13 cellular contexts compared by ENCODE assay signal in genomic region chr2:74031203-74031602, GRCh38. TPM values are rescaled to one million over a fixed set of nuclear protein-coding genes. Genes with fewer than 3 reads are reported as not detected.
A peak's percentile ranks its signal among the peaks of the same experiment; 100 is the strongest.
DNase-seq lines count a peak whose midpoint lies in the region; ATAC-seq and TF ChIP-seq lines count a peak whose summit lies in the region.
"Had no signal": no experiment of that assay in that cellular context is flagged by ENCODE, and none has a peak within 500 bp of the region (broad histone marks: within the 10 kb centered on the region; RNA-seq: fewer than 3 reads in every experiment).

No MANE protein-coding gene starts in this region.

- peaks cover 16% of the 10 kb centered on the region for H3K4me1 ChIP-seq in MM.1S (ENCODE audit: low read length)

- no peak for TF ChIP-seq CTCF in MM.1S (IDR thresholded peaks at IDR 0.05; ENCODE audit: low read length)
- TF ChIP-seq CTCF in neural crest cell (conservative IDR thresholded peaks at IDR 0.05): no peak

- peak overlapping the region; percentile 85 for H3K4me3 Mint-ChIP-seq in T-helper 2 cell treated with Interferon-gamma antibody and Interleukin-4, amounts not matched to agents 5 μg/mL and 100 μg/mL, for 36 hours
- peak overlapping the region; percentile 45 for H3K4me3 Mint-ChIP-seq in activated T-helper 1 cell treated with anti-CD3 and anti-CD28 coated beads, Interleukin-12 subunit alpha, Interleukin-12 subunit beta, Interleukin-2, Interleukin-4 antibody, amounts not matched to agents 30 ng/mL and 10 ng/mL and 1 ng/mL, durations not matched to agents 14 hours and 24 hours and 36 hours
- H3K4me3 Mint-ChIP-seq in neural crest cell: no peak overlapping the region

- peaks cover 4% of the 10 kb centered on the region for H3K9me3 Mint-ChIP-seq in T-helper 2 cell treated with Interferon-gamma antibody and Interleukin-4, amounts not matched to agents 5 μg/mL and 100 μg/mL, for 36 hours
- peaks cover 4% of the 10 kb centered on the region for H3K9me3 Mint-ChIP-seq in activated T-helper 1 cell treated with anti-CD3 and anti-CD28 coated beads, Interleukin-12 subunit alpha, Interleukin-12 subunit beta, Interleukin-2, Interleukin-4 antibody, amounts not matched to agents 30 ng/mL and 10 ng/mL and 1 ng/mL, durations not matched to agents 14 hours and 24 hours and 36 hours
- H3K9me3 Mint-ChIP-seq in neural crest cell: no peaks in the 10 kb centered on the region

- no peak overlapping the region for H2AFZ ChIP-seq in MM.1S (ENCODE audit: low read length)

- H4K20me1 ChIP-seq in MM.1S (ENCODE audit: insufficient read depth, low read length): no peaks in the 10 kb centered on the region

- peak overlapping the region; percentile 53; the same call in 1 of the 2 replicates for H3K4me3 ChIP-seq in MM.1S (ENCODE audit: low read length)
- H3K4me3 ChIP-seq: thyroid gland had no signal

- no peaks in the 10 kb centered on the region for H3K27me3 Mint-ChIP-seq in T-helper 2 cell treated with Interferon-gamma antibody and Interleukin-4, amounts not matched to agents 5 μg/mL and 100 μg/mL, for 36 hours (ENCODE audit: low read depth)
- no peaks in the 10 kb centered on the region for H3K27me3 Mint-ChIP-seq in activated T-helper 1 cell treated with anti-CD3 and anti-CD28 coated beads, Interleukin-12 subunit alpha, Interleukin-12 subunit beta, Interleukin-2, Interleukin-4 antibody, amounts not matched to agents 30 ng/mL and 10 ng/mL and 1 ng/mL, durations not matched to agents 14 hours and 24 hours and 36 hours (ENCODE audit: insufficient read depth)
- no peaks in the 10 kb centered on the region for H3K27me3 Mint-ChIP-seq in neural crest cell (ENCODE audit: low read depth)

- peaks cover 15% of the 10 kb centered on the region for H3K36me3 Mint-ChIP-seq in T-helper 2 cell treated with Interferon-gamma antibody and Interleukin-4, amounts not matched to agents 5 μg/mL and 100 μg/mL, for 36 hours (ENCODE audit: low read depth)
- H3K36me3 Mint-ChIP-seq in activated T-helper 1 cell treated with anti-CD3 and anti-CD28 coated beads, Interleukin-12 subunit alpha, Interleukin-12 subunit beta, Interleukin-2, Interleukin-4 antibody, amounts not matched to agents 30 ng/mL and 10 ng/mL and 1 ng/mL, durations not matched to agents 14 hours and 24 hours and 36 hours (ENCODE audit: low read depth): peaks cover 5% of the 10 kb centered on the region
- peaks cover 5% of the 10 kb centered on the region for H3K36me3 Mint-ChIP-seq in neural crest cell (ENCODE audit: low read depth)

- peaks cover 21% of the 10 kb centered on the region for H3F3A ChIP-seq in MM.1S (ENCODE audit: insufficient read depth, low read length)

- ATAC-seq in GM18870 (IDR thresholded peaks at IDR 0.05; ENCODE audit: unreplicated experiment): no peak
- no peak for ATAC-seq in GM21619 (IDR thresholded peaks at IDR 0.05; ENCODE audit: unreplicated experiment)

- H3K9ac ChIP-seq in MM.1S (ENCODE audit: low read length): peak overlapping the region; percentile 36; the same call in 1 of the 2 replicates

- DNase-seq in T-helper 2 cell treated with Interferon-gamma antibody and Interleukin-4, amounts not matched to agents 5 μg/mL and 100 μg/mL, for 36 hours (ENCODE audit: low spot score): no peak
- no peak for DNase-seq in T-helper 2 cell
- no peak for DNase-seq in MM.1S
- no peak for DNase-seq in activated T-helper 1 cell treated with anti-CD3 and anti-CD28 coated beads, Interleukin-12 subunit alpha, Interleukin-12 subunit beta, Interleukin-2, Interleukin-4 antibody, amounts not matched to agents 30 ng/mL and 10 ng/mL and 1 ng/mL, durations not matched to agents 14 hours and 24 hours and 36 hours (ENCODE audit: low spot score)
- DNase-seq in neural crest cell (ENCODE audit: low read depth, low spot score): no peak
- DNase-seq in NCI-H226: no peak
- DNase-seq: DMS53, midbrain, NCI-H2227 treated with DMSO at 0.1 percent for 48 hours, retina, thyroid gland had no signal

- peaks cover 81% of the 10 kb centered on the region for H3K79me2 ChIP-seq in MM.1S (ENCODE audit: low read length)

- peak overlapping the region; percentile 75; the same call in 1 of the 2 replicates for H3K27ac ChIP-seq in MM.1S (ENCODE audit: low read length)
- H3K27ac ChIP-seq: thyroid gland had no signal

- H3K9me2 ChIP-seq in MM.1S (replicated peaks; ENCODE audit: insufficient read depth, low read length): no peaks in the 10 kb centered on the region

- no peaks in the 10 kb centered on the region for H3K36me3 ChIP-seq in MM.1S (replicated peaks; ENCODE audit: insufficient read depth, low read length)
- H3K36me3 ChIP-seq: thyroid gland had no signal

- H3K27me3 ChIP-seq in MM.1S (replicated peaks; ENCODE audit: insufficient read depth, low read length): no peaks in the 10 kb centered on the region
- H3K27me3 ChIP-seq: thyroid gland had no signal

- intact Hi-C loops in activated T-helper 1 cell treated with anti-CD3 and anti-CD28 coated beads, Interleukin-12 subunit alpha, Interleukin-12 subunit beta, Interleukin-2, Interleukin-4 antibody, amounts not matched to agents 30 ng/mL and 10 ng/mL and 1 ng/mL, durations not matched to agents 14 hours and 24 hours and 36 hours (cut with micrococcal nuclease): loop anchor here (5.0 kb wide), 2 partner anchors 44 to 104 kb away; partner anchors contain the start of gene DGUOK

- peak overlapping the region; percentile 95 for H3K4me2 ChIP-seq in MM.1S (ENCODE audit: low read depth, low read length)

- H3K9me3 ChIP-seq in MM.1S (replicated peaks; ENCODE audit: insufficient read depth, low read length): no peaks in the 10 kb centered on the region
- H3K9me3 ChIP-seq: thyroid gland had no signal

- H3K4me1 Mint-ChIP-seq in T-helper 2 cell treated with Interferon-gamma antibody and Interleukin-4, amounts not matched to agents 5 μg/mL and 100 μg/mL, for 36 hours (ENCODE audit: low read depth): peaks cover 67% of the 10 kb centered on the region
- peaks cover 67% of the 10 kb centered on the region for H3K4me1 Mint-ChIP-seq in activated T-helper 1 cell treated with anti-CD3 and anti-CD28 coated beads, Interleukin-12 subunit alpha, Interleukin-12 subunit beta, Interleukin-2, Interleukin-4 antibody, amounts not matched to agents 30 ng/mL and 10 ng/mL and 1 ng/mL, durations not matched to agents 14 hours and 24 hours and 36 hours (ENCODE audit: low read depth)
- H3K4me1 Mint-ChIP-seq in neural crest cell: peaks cover 47% of the 10 kb centered on the region

- peak overlapping the region; percentile 74 for H3K27ac Mint-ChIP-seq in T-helper 2 cell treated with Interferon-gamma antibody and Interleukin-4, amounts not matched to agents 5 μg/mL and 100 μg/mL, for 36 hours
- peak overlapping the region; percentile 45 for H3K27ac Mint-ChIP-seq in activated T-helper 1 cell treated with anti-CD3 and anti-CD28 coated beads, Interleukin-12 subunit alpha, Interleukin-12 subunit beta, Interleukin-2, Interleukin-4 antibody, amounts not matched to agents 30 ng/mL and 10 ng/mL and 1 ng/mL, durations not matched to agents 14 hours and 24 hours and 36 hours
- peak overlapping the region; percentile 81 for H3K27ac Mint-ChIP-seq in neural crest cell (ENCODE audit: unreplicated experiment)

RNA-seq across cellular contexts. Expression of gene TET3, which starts 46.5 kb away (rescaled TPM):
- total RNA-seq in activated T-helper 1 cell treated with anti-CD3 and anti-CD28 coated beads, Interleukin-12 subunit alpha, Interleukin-12 subunit beta, Interleukin-2, Interleukin-4 antibody, amounts not matched to agents 30 ng/mL and 10 ng/mL and 1 ng/mL, durations not matched to agents 14 hours and 24 hours and 36 hours: 19.2 and 20.5 TPM in 2 replicates
- total RNA-seq in neural crest cell: 30.2 and 30.3 TPM in 2 replicates
